13 cellular contexts compared by ENCODE assay signal in genomic region chr6:45569210-45569945, GRCh38.
DNase-seq lines count a peak whose midpoint lies in the region; ATAC-seq and TF ChIP-seq lines count a peak whose summit lies in the region.
"Had no signal": no experiment of that assay in that cellular context is flagged by ENCODE, and none has a peak within 500 bp of the region (broad histone marks: within the 10 kb centered on the region; RNA-seq: fewer than 3 reads in every experiment).

No MANE protein-coding gene starts in this region.

- ATAC-seq in stimulated activated naive CD8-positive, alpha-beta T cell treated with anti-CD3 and anti-CD28 coated beads, Interleukin-15, Interleukin-2, amounts not matched to agents 100 U/mL and 50 U/mL, for 24 hours, result no peak
- ATAC-seq in HG03432 (IDR thresholded peaks at IDR 0.05; ENCODE audit: unreplicated experiment) (no peak), HG02885 (IDR thresholded peaks at IDR 0.05; ENCODE audit: poor library complexity, unreplicated experiment) (no peak)
- ATAC-seq: activated CD8-positive, alpha-beta T cell treated with anti-CD3 and anti-CD28 coated beads, Interleukin-2, amount 10 ng/mL, durations not matched to agents 7 days and 5 days; left lobe of liver had no signal

- no peak overlapping the region for H3K4me3 Mint-ChIP-seq in stimulated activated naive CD8-positive, alpha-beta T cell treated with anti-CD3 and anti-CD28 coated beads, Interleukin-15, Interleukin-2, amounts not matched to agents 100 ng/mL and 50 ng/mL, for 24 hours
- H3K4me3 Mint-ChIP-seq in mesothelial cell of epicardium, result no peak overlapping the region
- H3K4me3 Mint-ChIP-seq: activated CD8-positive, alpha-beta T cell treated with anti-CD3 and anti-CD28 coated beads, Interleukin-2, amount 10 ng/mL, durations not matched to agents 7 days and 5 days had no signal

- H3K9me3 Mint-ChIP-seq in stimulated activated naive CD8-positive, alpha-beta T cell treated with anti-CD3 and anti-CD28 coated beads, Interleukin-15, Interleukin-2, amounts not matched to agents 100 ng/mL and 50 ng/mL, for 24 hours, result peaks cover 8% of the 10 kb centered on the region
- H3K9me3 Mint-ChIP-seq in mesothelial cell of epicardium, result no peaks in the 10 kb centered on the region

- no peaks in the 10 kb centered on the region for H3K27me3 Mint-ChIP-seq in stimulated activated naive CD8-positive, alpha-beta T cell treated with anti-CD3 and anti-CD28 coated beads, Interleukin-15, Interleukin-2, amounts not matched to agents 100 ng/mL and 50 ng/mL, for 24 hours
- peaks cover 2% of the 10 kb centered on the region for H3K27me3 Mint-ChIP-seq in mesothelial cell of epicardium (ENCODE audit: low read depth)

- peaks cover 32% of the 10 kb centered on the region for H3K4me1 Mint-ChIP-seq in stimulated activated naive CD8-positive, alpha-beta T cell treated with anti-CD3 and anti-CD28 coated beads, Interleukin-15, Interleukin-2, amounts not matched to agents 100 ng/mL and 50 ng/mL, for 24 hours (ENCODE audit: low read depth)
- peaks cover 38% of the 10 kb centered on the region for H3K4me1 Mint-ChIP-seq in mesothelial cell of epicardium

- DNase-seq in stimulated activated naive CD8-positive, alpha-beta T cell treated with anti-CD3 and anti-CD28 coated beads, Interleukin-15, Interleukin-2, amounts not matched to agents 100 U/mL and 50 U/mL, for 24 hours, result no peak
- DNase-seq in astrocyte of the hippocampus (ENCODE audit: low read depth, low spot score) (peak; percentile 55), mesothelial cell of epicardium (ENCODE audit: low spot score in 2 of 2, unreplicated experiment in 2 of 2) (no peak), AG08396 (ENCODE audit: low spot score) (no peak), DMS153 treated with DMSO at 0.1 percent for 48 hours (lab: John Stamatoyannopoulos, UW; ENCODE audit: unreplicated experiment) (no peak)
- DNase-seq: activated CD8-positive, alpha-beta T cell treated with anti-CD3 and anti-CD28 coated beads, Interleukin-2, amount 10 ng/mL, durations not matched to agents 7 days and 5 days; NCI-H2081; SHP77; stomach had no signal

- H3K36me3 Mint-ChIP-seq in stimulated activated naive CD8-positive, alpha-beta T cell treated with anti-CD3 and anti-CD28 coated beads, Interleukin-15, Interleukin-2, amounts not matched to agents 100 ng/mL and 50 ng/mL, for 24 hours (ENCODE audit: low read depth), result no peaks in the 10 kb centered on the region
- no peaks in the 10 kb centered on the region for H3K36me3 Mint-ChIP-seq in mesothelial cell of epicardium

- no peak for TF ChIP-seq CTCF in mesothelial cell of epicardium (IDR thresholded peaks at IDR 0.05; ENCODE audit: unreplicated experiment)

- peak overlapping the region; percentile 57 for H3K27ac Mint-ChIP-seq in stimulated activated naive CD8-positive, alpha-beta T cell treated with anti-CD3 and anti-CD28 coated beads, Interleukin-15, Interleukin-2, amounts not matched to agents 100 ng/mL and 50 ng/mL, for 24 hours
- H3K27ac Mint-ChIP-seq in mesothelial cell of epicardium, result peak overlapping the region; percentile 5
- H3K27ac Mint-ChIP-seq: activated CD8-positive, alpha-beta T cell treated with anti-CD3 and anti-CD28 coated beads, Interleukin-2, amount 10 ng/mL, durations not matched to agents 7 days and 5 days had no signal
